ENCODE assay signal across 8 cellular contexts in the genomic region with DNA sequence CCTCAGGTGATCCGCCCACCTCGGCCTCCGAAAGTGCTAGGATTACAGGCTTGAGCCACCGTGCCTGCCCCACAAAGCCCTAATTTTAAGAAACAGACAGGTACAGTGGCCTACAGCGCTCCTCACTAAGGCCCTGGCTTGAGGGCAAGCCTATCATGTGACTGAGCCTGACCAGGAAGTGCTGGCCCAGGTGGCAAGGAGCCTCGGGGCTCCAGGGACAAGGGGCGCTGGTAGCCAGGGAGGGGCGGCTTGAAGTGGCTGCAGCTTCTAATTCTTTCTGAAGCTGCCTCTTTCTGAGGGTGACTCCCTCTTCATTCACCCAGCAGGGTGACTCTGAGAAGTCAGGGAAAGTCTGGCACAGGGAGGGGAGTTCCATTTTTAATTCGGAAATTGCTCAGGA.
A peak's percentile ranks its signal among the peaks of the same experiment; 100 is the strongest.
DNase-seq lines count a peak whose midpoint lies in the region; ATAC-seq and TF ChIP-seq lines count a peak whose summit lies in the region.

No MANE protein-coding gene starts in this region.

- no peaks in the 10 kb centered on the region for H3K36me3 ChIP-seq in body of pancreas (replicated peaks in 1 of 2; ENCODE audit: insufficient read depth in 1 of 2, low read depth in 2 of 2)

- 61 to 79% methylated on average over 7 to 9 of the region's 9 CpGs for WGBS in body of pancreas, 2 donors

- peaks cover 0 to 3% of the 10 kb centered on the region in 2 donors for H3K27me3 Mint-ChIP-seq in natural killer cell treated with Interleukin-12 subunit alpha and Interleukin-12 subunit beta and Interleukin-15 and Interleukin-18, amount 100 ng/mL, for 72 hours
- peaks cover 25 to 44% of the 10 kb centered on the region in 2 donors for H3K27me3 Mint-ChIP-seq in natural killer cell (ENCODE audit: low read depth in 2 of 2)
- no peaks in the 10 kb centered on the region for H3K27me3 Mint-ChIP-seq in naive thymus-derived CD8-positive, alpha-beta T cell

- intact Hi-C loops in natural killer cell (cut with micrococcal nuclease) = loop anchor here (10.0 kb wide), 1 partner anchor 696 kb away; no protein-coding TSS in a partner anchor
- intact Hi-C loops in body of pancreas (cut with DNase I) = no loop called here

- H3K9me3 Mint-ChIP-seq in natural killer cell treated with Interleukin-12 subunit alpha and Interleukin-12 subunit beta and Interleukin-15 and Interleukin-18, amount 100 ng/mL, for 72 hours = no peaks in the 10 kb centered on the region
- H3K9me3 Mint-ChIP-seq in natural killer cell = no peaks in the 10 kb centered on the region
- H3K9me3 Mint-ChIP-seq in naive thymus-derived CD8-positive, alpha-beta T cell = no peaks in the 10 kb centered on the region

- ATAC-seq in natural killer cell treated with Interleukin-12 subunit alpha and Interleukin-12 subunit beta and Interleukin-15 and Interleukin-18, amount 100 ng/mL, for 72 hours = no peak
- ATAC-seq in natural killer cell = no peak
- no peak for ATAC-seq in naive thymus-derived CD8-positive, alpha-beta T cell
- no peak for ATAC-seq in body of pancreas
- ATAC-seq in GM21529 (IDR thresholded peaks at IDR 0.05; ENCODE audit: unreplicated experiment) = no peak

- POLR2A ChIA-PET in naive thymus-derived CD8-positive, alpha-beta T cell (lab: Charles Lee) = interaction anchor here (1.0 kb wide), 1 partner anchor 25 kb away, joined by 5 read pairs; no protein-coding TSS in a partner anchor

- peak overlapping the region; percentile 88 for H3K4me3 Mint-ChIP-seq in natural killer cell treated with Interleukin-12 subunit alpha and Interleukin-12 subunit beta and Interleukin-15 and Interleukin-18, amount 100 ng/mL, for 72 hours
- no peak overlapping the region for H3K4me3 Mint-ChIP-seq in natural killer cell
- peak overlapping the region in 7 of 10 donors; percentile 11 to 93 (median 86) for H3K4me3 Mint-ChIP-seq in naive thymus-derived CD8-positive, alpha-beta T cell

- no peaks in the 10 kb centered on the region for H3K27me3 ChIP-seq in body of pancreas

- no peak overlapping the region for H3K4me3 ChIP-seq in body of pancreas

- H3K27ac ChIP-seq in angular gyrus (ENCODE audit: low read depth, low read length) = peak overlapping the region; percentile 93
- H3K27ac ChIP-seq in body of pancreas = no peak overlapping the region

- H3K36me3 Mint-ChIP-seq in natural killer cell treated with Interleukin-12 subunit alpha and Interleukin-12 subunit beta and Interleukin-15 and Interleukin-18, amount 100 ng/mL, for 72 hours = no peaks in the 10 kb centered on the region
- no peaks in the 10 kb centered on the region for H3K36me3 Mint-ChIP-seq in natural killer cell
- no peaks in the 10 kb centered on the region for H3K36me3 Mint-ChIP-seq in naive thymus-derived CD8-positive, alpha-beta T cell

- DNase-seq in natural killer cell treated with Interleukin-12 subunit alpha and Interleukin-12 subunit beta and Interleukin-15 and Interleukin-18, amount 100 ng/mL, for 72 hours (ENCODE audit: low spot score) = no peak
- no peak for DNase-seq in natural killer cell
- no peak for DNase-seq in naive thymus-derived CD8-positive, alpha-beta T cell
- DNase-seq in body of pancreas = no peak
- DNase-seq in KG1 (lab: John Stamatoyannopoulos, UW) = no peak
- no peak for DNase-seq in AML-193 (lab: John Stamatoyannopoulos, UW)

- peak overlapping the region; percentile 84 to 97 for H3K27ac Mint-ChIP-seq in natural killer cell treated with Interleukin-12 subunit alpha and Interleukin-12 subunit beta and Interleukin-15 and Interleukin-18, amount 100 ng/mL, for 72 hours
- peak overlapping the region in 1 of 2 donors; percentile 46 for H3K27ac Mint-ChIP-seq in natural killer cell
- peak overlapping the region; percentile 90 to 98 (median 94) for H3K27ac Mint-ChIP-seq in naive thymus-derived CD8-positive, alpha-beta T cell

- peaks cover 60 to 71% of the 10 kb centered on the region in 2 donors for H3K4me1 Mint-ChIP-seq in natural killer cell treated with Interleukin-12 subunit alpha and Interleukin-12 subunit beta and Interleukin-15 and Interleukin-18, amount 100 ng/mL, for 72 hours (ENCODE audit: low read depth in 2 of 2)
- H3K4me1 Mint-ChIP-seq in natural killer cell = peaks cover 64 to 66% of the 10 kb centered on the region in 2 donors
- H3K4me1 Mint-ChIP-seq in naive thymus-derived CD8-positive, alpha-beta T cell = peaks cover 42 to 77% (median 70%) of the 10 kb centered on the region in 4 donors

- no peaks in the 10 kb centered on the region for H3K9me3 ChIP-seq in body of pancreas

- TF ChIP-seq POLR2A in body of pancreas (IDR thresholded peaks at IDR 0.05) = no peak

- H3K4me1 ChIP-seq in body of pancreas = peaks cover 18% of the 10 kb centered on the region

- TF ChIP-seq CTCF in natural killer cell (IDR thresholded peaks at IDR 0.05) (no peak), body of pancreas (IDR thresholded peaks at IDR 0.05) (no peak)
